In the genomic region with DNA sequence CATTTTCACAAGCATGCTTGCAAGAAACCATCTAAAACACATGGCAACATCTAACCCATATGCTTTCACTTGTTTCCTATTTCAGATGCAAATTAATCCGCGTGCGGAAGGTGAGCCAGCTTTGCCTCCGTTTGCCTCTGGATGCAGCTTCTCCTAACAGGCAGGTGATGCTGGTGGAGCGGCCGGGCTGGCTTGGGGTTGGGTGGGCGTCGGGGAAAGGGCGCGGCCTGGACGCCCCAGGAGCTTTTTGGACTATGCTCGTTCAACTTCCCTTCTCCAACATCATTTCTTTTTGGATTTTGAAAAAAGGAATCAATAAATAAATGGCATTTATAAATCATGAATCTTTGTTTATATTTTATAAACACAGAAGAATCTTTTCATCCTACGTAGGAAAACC, we compare ENCODE assay signal across 27 cellular contexts.
"Had no signal": no experiment of that assay in that cellular context is flagged by ENCODE, and none has a peak within 500 bp of the region (broad histone marks: within the 10 kb centered on the region; RNA-seq: fewer than 3 reads in every experiment).

No MANE protein-coding gene starts in this region.

- DNase-seq: effector CD8-positive, alpha-beta T cell; endodermal cell; foreskin keratinocyte; left cardiac atrium; left lung; mesendoderm; midbrain; naive thymus-derived CD4-positive, alpha-beta T cell; occipital lobe; ovary; posterior cingulate gyrus; psoas muscle; sigmoid colon; stimulated activated CD4-positive, alpha-beta T cell treated with anti-CD3 and anti-CD28 coated beads, Interleukin-2, amount 100 ng/mL, for 24 hours; stimulated activated CD4-positive, alpha-beta T cell treated with anti-CD3 and anti-CD28 coated beads, Interleukin-4, amount 100 ng/mL, for 4 hours; stimulated activated naive B cell treated with anti-CD40 and anti-IgM and Interleukin-4, amounts not matched to agents 10 μg/mL and 1 μg/mL and 100 μg/mL, for 72 hours; transverse colon; upper lobe of right lung; uterus had no signal

- H3K4me3 Mint-ChIP-seq: endodermal cell; naive thymus-derived CD4-positive, alpha-beta T cell; nephron; stimulated activated naive B cell treated with anti-CD40 and anti-IgM and Interleukin-4, amounts not matched to agents 10 μg/mL and 1 μg/mL and 100 μg/mL, for 72 hours; stimulated activated naive CD8-positive, alpha-beta T cell treated with anti-CD3 and anti-CD28 coated beads, Interleukin-15, Interleukin-2, amounts not matched to agents 100 ng/mL and 50 ng/mL, for 24 hours had no signal

- H3K36me3 ChIP-seq: ovary, uterus had no signal

- H3K9me3 ChIP-seq: esophagus muscularis mucosa, gastroesophageal sphincter, heart left ventricle, left lung, ovary, psoas muscle, sigmoid colon, suprapubic skin, transverse colon, upper lobe of right lung, uterus had no signal

- H3K27me3 ChIP-seq: esophagus muscularis mucosa, foreskin keratinocyte, gastroesophageal sphincter, heart left ventricle, hepatocyte, left lung, ovary, sigmoid colon, suprapubic skin, transverse colon, upper lobe of right lung, uterus had no signal

- H3K4me1 Mint-ChIP-seq: endodermal cell; stimulated activated naive B cell treated with anti-CD40 and anti-IgM and Interleukin-4, amounts not matched to agents 10 μg/mL and 1 μg/mL and 100 μg/mL, for 72 hours had no signal

- H2AFZ ChIP-seq: hepatocyte had no signal

- H3K27me3 Mint-ChIP-seq: naive thymus-derived CD4-positive, alpha-beta T cell; stimulated activated naive B cell treated with anti-CD40 and anti-IgM and Interleukin-4, amounts not matched to agents 10 μg/mL and 1 μg/mL and 100 μg/mL, for 72 hours; stimulated activated naive CD8-positive, alpha-beta T cell treated with anti-CD3 and anti-CD28 coated beads, Interleukin-15, Interleukin-2, amounts not matched to agents 100 ng/mL and 50 ng/mL, for 24 hours had no signal

- H3K27ac ChIP-seq: epithelial cell of prostate, foreskin keratinocyte, heart left ventricle, hepatocyte, left lung, ovary, psoas muscle, suprapubic skin, transverse colon, upper lobe of right lung, uterus had no signal

- H3K27ac Mint-ChIP-seq: endodermal cell; naive thymus-derived CD4-positive, alpha-beta T cell; nephron; stimulated activated naive B cell treated with anti-CD40 and anti-IgM and Interleukin-4, amounts not matched to agents 10 μg/mL and 1 μg/mL and 100 μg/mL, for 72 hours; stimulated activated naive CD8-positive, alpha-beta T cell treated with anti-CD3 and anti-CD28 coated beads, Interleukin-15, Interleukin-2, amounts not matched to agents 100 ng/mL and 50 ng/mL, for 24 hours had no signal

- H3K4me3 ChIP-seq: esophagus muscularis mucosa, gastroesophageal sphincter, heart left ventricle, hepatocyte, left lung, ovary, psoas muscle, sigmoid colon, suprapubic skin, transverse colon, upper lobe of right lung, uterus had no signal

- H3K4me2 ChIP-seq: hepatocyte had no signal

- H3K79me2 ChIP-seq: hepatocyte had no signal

- H3K9me3 Mint-ChIP-seq: endodermal cell; naive thymus-derived CD4-positive, alpha-beta T cell; nephron; stimulated activated naive CD8-positive, alpha-beta T cell treated with anti-CD3 and anti-CD28 coated beads, Interleukin-15, Interleukin-2, amounts not matched to agents 100 ng/mL and 50 ng/mL, for 24 hours had no signal
